8 cellular contexts compared by ENCODE assay signal in genomic region chr1:2199042-2199810, GRCh38. TPM values are rescaled to one million over a fixed set of nuclear protein-coding genes. Genes with fewer than 3 reads are reported as not detected.
DNase-seq lines count a peak whose midpoint lies in the region; ATAC-seq and TF ChIP-seq lines count a peak whose summit lies in the region.

No MANE protein-coding gene starts in this region.

- no peaks in the 10 kb centered on the region for H3K36me3 Mint-ChIP-seq in activated naive CD8-positive, alpha-beta T cell treated with anti-CD3 and anti-CD28 coated beads, Interleukin-2, amount 10 ng/mL, durations not matched to agents 7 days and 5 days

- POLR2A ChIA-PET in activated naive CD8-positive, alpha-beta T cell treated with anti-CD3 and anti-CD28 coated beads, Interleukin-2, amount 10 ng/mL, durations not matched to agents 7 days and 5 days (lab: Charles Lee) = interaction anchor here (0.6 to 2.2 kb wide), 20 partner anchors 8 to 388 kb away, joined by 3 to 15 read pairs (median 4); partner anchors contain the start of genes MORN1, PEX10, RER1 and TNFRSF14

- H3K4me3 ChIP-seq in parathyroid adenoma (ENCODE audit: low read depth, low read length) = peak overlapping the region; percentile 79
- H3K4me3 ChIP-seq in thymus (ENCODE audit: low read length) = peak overlapping the region; percentile 41

- DNase-seq in EL = peak; percentile 93
- peak; percentile 77 for DNase-seq in SW480 (ENCODE audit: low spot score)
- DNase-seq in activated naive CD8-positive, alpha-beta T cell treated with anti-CD3 and anti-CD28 coated beads, Interleukin-2, amount 10 ng/mL, durations not matched to agents 7 days and 5 days = peak; percentile 81
- DNase-seq in Right ventricle myocardium superior = peak; percentile 94

- no peaks in the 10 kb centered on the region for H3K27me3 Mint-ChIP-seq in activated naive CD8-positive, alpha-beta T cell treated with anti-CD3 and anti-CD28 coated beads, Interleukin-2, amount 10 ng/mL, durations not matched to agents 7 days and 5 days

- peak overlapping the region; percentile 63 for H3K27ac ChIP-seq in parathyroid adenoma
- peak overlapping the region; percentile 66 for H3K27ac ChIP-seq in thymus (ENCODE audit: low read depth)

- H3K9me3 Mint-ChIP-seq in activated naive CD8-positive, alpha-beta T cell treated with anti-CD3 and anti-CD28 coated beads, Interleukin-2, amount 10 ng/mL, durations not matched to agents 7 days and 5 days = no peaks in the 10 kb centered on the region

- TF ChIP-seq CTCF in parathyroid adenoma (IDR thresholded peaks at IDR 0.05) = no peak

- ATAC-seq in HG03139 (IDR thresholded peaks at IDR 0.05; ENCODE audit: unreplicated experiment) (peak; percentile 33), Right ventricle myocardium superior (ENCODE audit: poor library complexity) (peak; percentile 79), GM21717 (IDR thresholded peaks at IDR 0.05; ENCODE audit: unreplicated experiment) (no peak)
- ATAC-seq in activated naive CD8-positive, alpha-beta T cell treated with anti-CD3 and anti-CD28 coated beads, Interleukin-2, amount 10 ng/mL, durations not matched to agents 7 days and 5 days (ENCODE audit: low read depth) = peak; percentile 74

- peaks cover 12% of the 10 kb centered on the region for H3K4me1 Mint-ChIP-seq in activated naive CD8-positive, alpha-beta T cell treated with anti-CD3 and anti-CD28 coated beads, Interleukin-2, amount 10 ng/mL, durations not matched to agents 7 days and 5 days

- H3K36me3 ChIP-seq in parathyroid adenoma (ENCODE audit: control insufficient read depth, insufficient read depth, low read length) = no peaks in the 10 kb centered on the region
- H3K36me3 ChIP-seq in thymus (ENCODE audit: control insufficient read depth, insufficient read depth) = no peaks in the 10 kb centered on the region

- intact Hi-C loops in Right ventricle myocardium superior (cut with DNase I) = no loop called here

- H3K4me3 Mint-ChIP-seq in activated naive CD8-positive, alpha-beta T cell treated with anti-CD3 and anti-CD28 coated beads, Interleukin-2, amount 10 ng/mL, durations not matched to agents 7 days and 5 days = peak overlapping the region; percentile 81

- H3K4me2 ChIP-seq in parathyroid adenoma (ENCODE audit: low read length) = peak overlapping the region; percentile 99

- H2AFZ ChIP-seq in parathyroid adenoma = peak overlapping the region; percentile 88

- H3K27me3 ChIP-seq in parathyroid adenoma (ENCODE audit: control insufficient read depth, insufficient read depth, low read length) (no peaks in the 10 kb centered on the region), thymus (ENCODE audit: control insufficient read depth, insufficient read depth) (no peaks in the 10 kb centered on the region)

- H3K4me1 ChIP-seq in parathyroid adenoma (peaks cover 3% of the 10 kb centered on the region), thymus (ENCODE audit: control insufficient read depth, insufficient read depth, low read length) (peaks cover 20% of the 10 kb centered on the region)

- H3K9ac ChIP-seq in parathyroid adenoma = no peak overlapping the region

- H3K27ac Mint-ChIP-seq in activated naive CD8-positive, alpha-beta T cell treated with anti-CD3 and anti-CD28 coated beads, Interleukin-2, amount 10 ng/mL, durations not matched to agents 7 days and 5 days = peak overlapping the region; percentile 81

- 21% methylated on average over 24 of the region's 24 CpGs for WGBS in thymus

- no peaks in the 10 kb centered on the region for H3K9me3 ChIP-seq in parathyroid adenoma (ENCODE audit: control insufficient read depth, low read length)
- peaks cover 2% of the 10 kb centered on the region for H3K9me3 ChIP-seq in thymus (ENCODE audit: control insufficient read depth)

- H3K79me2 ChIP-seq in parathyroid adenoma = no peaks in the 10 kb centered on the region

RNA-seq across cellular contexts. Expression of gene FAAP20, which starts 4.7 kb away (rescaled TPM):
- 10 to 100 TPM; 59.0 to 61.0 TPM for total RNA-seq in activated naive CD8-positive, alpha-beta T cell treated with anti-CD3 and anti-CD28 coated beads, Interleukin-2, amount 10 ng/mL, durations not matched to agents 7 days and 5 days
- 38.7 TPM for total RNA-seq in Right ventricle myocardium superior
- polyA plus RNA-seq in thymus = 125 TPM

RNA-seq across cellular contexts. Expression of gene SKI, which starts 28.9 kb away (rescaled TPM):
- 10 to 100 TPM; 59.3 to 71.6 TPM for total RNA-seq in activated naive CD8-positive, alpha-beta T cell treated with anti-CD3 and anti-CD28 coated beads, Interleukin-2, amount 10 ng/mL, durations not matched to agents 7 days and 5 days
- total RNA-seq in Right ventricle myocardium superior = 35.1 TPM
- 16.4 TPM for polyA plus RNA-seq in thymus
